In genomic region chr1:220484135-220484534, GRCh38 we compare ENCODE assay signal across 15 cellular contexts. TPM values are rescaled to one million over a fixed set of nuclear protein-coding genes. Genes with fewer than 3 reads are reported as not detected.
DNase-seq lines count a peak whose midpoint lies in the region; ATAC-seq and TF ChIP-seq lines count a peak whose summit lies in the region.
"Had no signal": no experiment of that assay in that cellular context is flagged by ENCODE, and none has a peak within 500 bp of the region (broad histone marks: within the 10 kb centered on the region; RNA-seq: fewer than 3 reads in every experiment).

No MANE protein-coding gene starts in this region.

- H3K14ac ChIP-seq in mesenchymal stem cell (ENCODE audit: low read length in 2 of 2), result no peak overlapping the region

- H3K18ac ChIP-seq in mesenchymal stem cell (ENCODE audit: low read depth in 1 of 2, low read length in 2 of 2), result no peak overlapping the region

- no peaks in the 10 kb centered on the region for H3K36me3 Mint-ChIP-seq in endothelial cell (ENCODE audit: low read depth, unreplicated experiment)
- H3K36me3 Mint-ChIP-seq: CD4-positive, CD25-positive, alpha-beta regulatory T cell had no signal

- no peak overlapping the region for H3K23ac ChIP-seq in mesenchymal stem cell (ENCODE audit: low read length in 2 of 2)

- no peak overlapping the region for H3K27ac Mint-ChIP-seq in endothelial cell (ENCODE audit: unreplicated experiment)
- H3K27ac Mint-ChIP-seq: CD4-positive, CD25-positive, alpha-beta regulatory T cell had no signal

- H3K36me3 ChIP-seq in ascending aorta (no peaks in the 10 kb centered on the region), mesenchymal stem cell (ENCODE audit: control insufficient read depth in 1 of 2, insufficient read depth in 2 of 2, low read depth in 1 of 2, low read length in 2 of 2) (no peaks in the 10 kb centered on the region), thoracic aorta (no peaks in the 10 kb centered on the region)

- H4K91ac ChIP-seq in mesenchymal stem cell (ENCODE audit: low read length), result no peak overlapping the region

- no peak for ATAC-seq in thoracic aorta (ENCODE audit: insufficient number of reproducible peaks, low FRiP score, low read depth)

- H3K4me2 ChIP-seq in mesenchymal stem cell (ENCODE audit: low read length, poor library complexity, severe bottlenecking), result no peak overlapping the region

- H3K4me1 Mint-ChIP-seq in endothelial cell (ENCODE audit: unreplicated experiment), result peaks cover 7% of the 10 kb centered on the region
- H3K4me1 Mint-ChIP-seq: CD4-positive, CD25-positive, alpha-beta regulatory T cell had no signal

- no peak overlapping the region for H2BK12ac ChIP-seq in mesenchymal stem cell (ENCODE audit: low read length in 2 of 2)

- no peak overlapping the region for H3K4me3 ChIP-seq in ascending aorta
- no peak overlapping the region for H3K4me3 ChIP-seq in fibroblast of mammary gland (ENCODE audit: control insufficient read depth, low read depth, low read length)
- peak overlapping the region in 1 of 2 experiments; percentile 42 for H3K4me3 ChIP-seq in mesenchymal stem cell (ENCODE audit: insufficient read depth in 1 of 2, low read depth in 1 of 2, low read length in 2 of 2)
- H3K4me3 ChIP-seq in thoracic aorta, result no peak overlapping the region

- no peak for TF ChIP-seq CTCF in ascending aorta (IDR thresholded peaks at IDR 0.05)
- TF ChIP-seq CTCF in fibroblast of mammary gland (conservative IDR thresholded peaks at IDR 0.05; ENCODE audit: control insufficient read depth, insufficient read depth, low read depth, low read length), result no peak
- no peak for TF ChIP-seq CTCF in thoracic aorta (IDR thresholded peaks at IDR 0.05)
- no peak for TF ChIP-seq CTCF in endothelial cell (IDR thresholded peaks at IDR 0.05; ENCODE audit: unreplicated experiment)

- H3K4ac ChIP-seq in mesenchymal stem cell (ENCODE audit: low read depth in 1 of 2, low read length in 2 of 2), result no peak overlapping the region

- no peaks in the 10 kb centered on the region for H3K27me3 ChIP-seq in ascending aorta
- H3K27me3 ChIP-seq in mesenchymal stem cell (ENCODE audit: control insufficient read depth in 1 of 2, insufficient read depth in 1 of 2, low read length in 2 of 2), result peaks cover 0 to 5% of the 10 kb centered on the region in 2 experiments
- no peaks in the 10 kb centered on the region for H3K27me3 ChIP-seq in thoracic aorta (replicated peaks; ENCODE audit: insufficient read depth)

- H4K8ac ChIP-seq in mesenchymal stem cell (ENCODE audit: low read length), result no peak overlapping the region

- no peak overlapping the region for H2BK5ac ChIP-seq in mesenchymal stem cell (ENCODE audit: low read depth, low read length, poor library complexity, severe bottlenecking)

- H3K27ac ChIP-seq in ascending aorta (peak overlapping the region; percentile 65 to 70), mesenchymal stem cell (ENCODE audit: low read length, poor library complexity, severe bottlenecking) (no peak overlapping the region), thoracic aorta (peak overlapping the region; percentile 66 to 73)

- intact Hi-C loops in ascending aorta (cut with DNase I), result no loop called here

- H3K9ac ChIP-seq in mesenchymal stem cell (ENCODE audit: low read length), result peak overlapping the region; percentile 81

- H2BK120ac ChIP-seq in mesenchymal stem cell (ENCODE audit: low read depth, low read length), result no peak overlapping the region

- no peaks in the 10 kb centered on the region for H3K79me1 ChIP-seq in mesenchymal stem cell (replicated peaks; ENCODE audit: low read length, poor library complexity, severe bottlenecking)

- H3K4me3 Mint-ChIP-seq in endothelial cell (ENCODE audit: unreplicated experiment), result no peak overlapping the region
- H3K4me3 Mint-ChIP-seq: CD4-positive, CD25-positive, alpha-beta regulatory T cell had no signal

- H2AK5ac ChIP-seq in mesenchymal stem cell (ENCODE audit: low read length, severe bottlenecking), result no peak overlapping the region

- peaks cover 0 to 11% of the 10 kb centered on the region in 2 donors for H3K4me1 ChIP-seq in ascending aorta
- H3K4me1 ChIP-seq in mesenchymal stem cell (ENCODE audit: control insufficient read depth, insufficient read depth, low read depth, low read length), result no peaks in the 10 kb centered on the region
- H3K4me1 ChIP-seq in thoracic aorta (ENCODE audit: control insufficient read depth in 1 of 2, low read depth in 2 of 2), result peaks cover 6 to 32% of the 10 kb centered on the region in 2 donors

- H3K9me3 Mint-ChIP-seq in endothelial cell (ENCODE audit: unreplicated experiment), result no peaks in the 10 kb centered on the region

- DNase-seq in ascending aorta (ENCODE audit: low spot score in 2 of 2) (no peak), fibroblast of mammary gland (ENCODE audit: low read depth) (peak; percentile 11), mesenchymal stem cell (no peak), thoracic aorta (ENCODE audit: low spot score) (no peak), NCI-H187 (lab: John Stamatoyannopoulos, UW) (no peak), endothelial cell (ENCODE audit: low spot score) (no peak)
- DNase-seq in stimulated activated CD4-positive, alpha-beta T cell treated with anti-CD3 and anti-CD28 coated beads, Interleukin-1b, Interleukin-23, amount 100 ng/mL, for 48 hours, result no peak
- DNase-seq in activated CD4-positive, alpha-beta T cell treated with anti-CD3 and anti-CD28 coated beads, Interleukin-2, amount 50 U/mL, for 48 hours, result no peak
- DNase-seq: Caco-2; CD4-positive, CD25-positive, alpha-beta regulatory T cell; DMS153; NCI-H1048; NCI-H1436 treated with DMSO at 0.1 percent for 48 hours; NCI-H2227 treated with DMSO at 0.1 percent for 48 hours; NCI-H524 treated with DMSO at 0.1 percent for 48 hours had no signal

- peaks cover 2% of the 10 kb centered on the region for H3K27me3 Mint-ChIP-seq in endothelial cell (ENCODE audit: unreplicated experiment)
- H3K27me3 Mint-ChIP-seq: CD4-positive, CD25-positive, alpha-beta regulatory T cell had no signal

- H2AFZ ChIP-seq in mesenchymal stem cell (ENCODE audit: low read depth, low read length), result no peak overlapping the region

- no peak overlapping the region for H2BK15ac ChIP-seq in mesenchymal stem cell (ENCODE audit: low read depth, poor library complexity, severe bottlenecking)

- H3K9me3 ChIP-seq in ascending aorta, result no peaks in the 10 kb centered on the region
- H3K9me3 ChIP-seq in mesenchymal stem cell (ENCODE audit: control insufficient read depth, low read length), result no peaks in the 10 kb centered on the region
- no peaks in the 10 kb centered on the region for H3K9me3 ChIP-seq in thoracic aorta
- H3K9me3 ChIP-seq: Caco-2 had no signal

RNA-seq across cellular contexts. Expression of gene MARK1, which starts 43.8 kb away (rescaled TPM):
- 11.6 TPM for total RNA-seq in ascending aorta
- 0.66 TPM for polyA plus RNA-seq in mesenchymal stem cell (2013, experiment 1 of 2)
- polyA plus RNA-seq in mesenchymal stem cell (2013, experiment 2 of 2), result 0.81 TPM
- total RNA-seq in thoracic aorta, result 10 to 100 TPM; 11.9 to 12.3 TPM
- total RNA-seq in endothelial cell (ENCODE audit: unreplicated experiment), result 12.5 TPM
- total RNA-seq: CD4-positive, CD25-positive, alpha-beta regulatory T cell had no signal
